In the genomic region with DNA sequence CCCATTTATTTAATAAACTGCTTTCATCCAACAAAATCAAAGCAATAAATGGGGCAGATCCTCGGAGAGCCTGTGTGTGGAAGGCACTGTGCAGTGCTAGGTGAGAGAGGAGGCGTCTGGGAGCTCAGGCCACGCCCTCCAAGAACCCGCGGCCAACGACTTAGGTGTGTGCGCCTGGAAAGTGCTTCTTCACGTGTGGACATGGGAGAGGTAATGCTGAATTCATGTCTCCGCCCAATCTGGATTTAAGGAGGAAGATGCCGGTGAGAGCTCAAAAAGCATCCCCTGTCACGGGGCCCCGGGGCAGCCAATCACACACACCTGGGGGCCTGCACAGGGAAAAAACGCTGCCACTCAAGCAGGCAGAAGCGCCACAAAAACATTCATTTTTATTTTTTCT, we compare ENCODE assay signal across 12 cellular contexts.
A peak's percentile ranks its signal among the peaks of the same experiment; 100 is the strongest.
DNase-seq lines count a peak whose midpoint lies in the region; ATAC-seq and TF ChIP-seq lines count a peak whose summit lies in the region.
"Had no signal": no experiment of that assay in that cellular context is flagged by ENCODE, and none has a peak within 500 bp of the region (broad histone marks: within the 10 kb centered on the region; RNA-seq: fewer than 3 reads in every experiment).

No MANE protein-coding gene starts in this region.

- intact Hi-C loops in CD4-positive, alpha-beta memory T cell (cut with micrococcal nuclease), result no loop called here
- intact Hi-C loops in activated T-helper 2 cell treated with anti-CD3 and anti-CD28 coated beads, Interferon-gamma antibody, Interleukin-2, Interleukin-4, amounts not matched to agents 10 μg/mL and 5 μg/mL and 100 μg/mL, durations not matched to agents 14 hours and 24 hours and 36 hours (cut with micrococcal nuclease), result no loop called here
- intact Hi-C loops in mucosa of descending colon (cut with DNase I, micrococcal nuclease), result no loop called here

- POLR2A ChIA-PET in CD4-positive, alpha-beta memory T cell (lab: Charles Lee; ENCODE audit: partially characterized antibody), result interaction anchor here (1.0 to 3.5 kb wide), 7 partner anchors 35 to 78 kb away, joined by 3 to 20 read pairs (median 6); partner anchors contain the start of gene HDAC4

- H3K27ac Mint-ChIP-seq in CD4-positive, alpha-beta memory T cell, result peak overlapping the region; percentile 77 to 98 (median 97)
- peak overlapping the region; percentile 88 for H3K27ac Mint-ChIP-seq in activated T-helper 2 cell treated with anti-CD3 and anti-CD28 coated beads, Interferon-gamma antibody, Interleukin-2, Interleukin-4, amounts not matched to agents 10 μg/mL and 5 μg/mL and 100 μg/mL, durations not matched to agents 14 hours and 24 hours and 36 hours

- peak overlapping the region; percentile 79; the same call in 1 of the 2 replicates for H3K27ac ChIP-seq in BLaER1
- no peak overlapping the region for H3K27ac ChIP-seq in CD4-positive, alpha-beta memory T cell (ENCODE audit: low read depth, low read length)

- ATAC-seq in mucosa of descending colon, result peak; percentile 46

- peak overlapping the region; percentile 70 for H3K4me2 ChIP-seq in BLaER1

- H3K4me3 ChIP-seq in BLaER1 (no peak overlapping the region), mucosa of descending colon (no peak overlapping the region)
- no peak overlapping the region for H3K4me3 ChIP-seq in CD4-positive, alpha-beta memory T cell (ENCODE audit: low read length in 2 of 2)

- no peaks in the 10 kb centered on the region for H3K27me3 ChIP-seq in BLaER1
- H3K27me3 ChIP-seq in CD4-positive, alpha-beta memory T cell (ENCODE audit: insufficient read depth, low read length), result no peaks in the 10 kb centered on the region

- peaks cover 23% of the 10 kb centered on the region for H3K9me3 ChIP-seq in BLaER1
- no peaks in the 10 kb centered on the region for H3K9me3 ChIP-seq in CD4-positive, alpha-beta memory T cell (ENCODE audit: control insufficient read depth in 1 of 2, low read length in 2 of 2)
- no peaks in the 10 kb centered on the region for H3K9me3 ChIP-seq in mucosa of descending colon

- H3K36me3 Mint-ChIP-seq in CD4-positive, alpha-beta memory T cell, result peaks cover 3 to 7% of the 10 kb centered on the region in 2 donors
- peaks cover 31% of the 10 kb centered on the region for H3K36me3 Mint-ChIP-seq in activated T-helper 2 cell treated with anti-CD3 and anti-CD28 coated beads, Interferon-gamma antibody, Interleukin-2, Interleukin-4, amounts not matched to agents 10 μg/mL and 5 μg/mL and 100 μg/mL, durations not matched to agents 14 hours and 24 hours and 36 hours (ENCODE audit: low read depth)

- H3K4me3 Mint-ChIP-seq in CD4-positive, alpha-beta memory T cell, result no peak overlapping the region
- no peak overlapping the region for H3K4me3 Mint-ChIP-seq in activated T-helper 2 cell treated with anti-CD3 and anti-CD28 coated beads, Interferon-gamma antibody, Interleukin-2, Interleukin-4, amounts not matched to agents 10 μg/mL and 5 μg/mL and 100 μg/mL, durations not matched to agents 14 hours and 24 hours and 36 hours (ENCODE audit: low read depth)

- CTCF ChIA-PET in CD4-positive, alpha-beta memory T cell (lab: Charles Lee; ENCODE audit: partially characterized antibody), result interaction anchor here (1.4 to 2.8 kb wide), 3 partner anchors 19 to 75 kb away, joined by 3 to 16 read pairs (median 3); no protein-coding TSS in a partner anchor

- H4K20me1 ChIP-seq in BLaER1, result peaks cover 20% of the 10 kb centered on the region

- no peak for DNase-seq in CD4-positive, alpha-beta memory T cell
- no peak for DNase-seq in activated T-helper 2 cell treated with anti-CD3 and anti-CD28 coated beads, Interferon-gamma antibody, Interleukin-2, Interleukin-4, amounts not matched to agents 10 μg/mL and 5 μg/mL and 100 μg/mL, durations not matched to agents 14 hours and 24 hours and 36 hours (ENCODE audit: low spot score)
- DNase-seq in mucosa of descending colon, result peak in 2 of 3 donors; percentile 61 to 69
- no peak for DNase-seq in NCI-H146 treated with DMSO at 0.1 percent for 48 hours (lab: John Stamatoyannopoulos, UW; ENCODE audit: unreplicated experiment)
- no peak for DNase-seq in NCI-H2029 treated with DMSO at 0.1 percent for 48 hours (lab: John Stamatoyannopoulos, UW)
- DNase-seq in globus pallidus (ENCODE audit: low spot score), result no peak
- DNase-seq: activated CD4-positive, CD25-positive, alpha-beta regulatory T cell; activated gamma-delta T cell treated with Interleukin-2 at 50 U/mL for 16 hours; caudate nucleus; NCI-H2029; stimulated activated CD4-positive, alpha-beta T cell treated with anti-CD3 and anti-CD28 coated beads, Interleukin-2, amount 100 ng/mL, for 24 hours had no signal

- H3K9me3 Mint-ChIP-seq in CD4-positive, alpha-beta memory T cell, result peaks cover 0 to 4% (median 0%) of the 10 kb centered on the region in 8 donors
- H3K9me3 Mint-ChIP-seq in activated T-helper 2 cell treated with anti-CD3 and anti-CD28 coated beads, Interferon-gamma antibody, Interleukin-2, Interleukin-4, amounts not matched to agents 10 μg/mL and 5 μg/mL and 100 μg/mL, durations not matched to agents 14 hours and 24 hours and 36 hours, result no peaks in the 10 kb centered on the region

- no peak overlapping the region for H3K9ac ChIP-seq in BLaER1

- H3K36me3 ChIP-seq in BLaER1 (peaks cover 18% of the 10 kb centered on the region; the same call in 1 of the 2 replicates), mucosa of descending colon (ENCODE audit: low read depth) (no peaks in the 10 kb centered on the region)
- H3K36me3 ChIP-seq in CD4-positive, alpha-beta memory T cell (ENCODE audit: insufficient read depth, low read length), result no peaks in the 10 kb centered on the region

- peaks cover 50 to 85% (median 70%) of the 10 kb centered on the region in 4 donors for H3K4me1 Mint-ChIP-seq in CD4-positive, alpha-beta memory T cell
- H3K4me1 Mint-ChIP-seq in activated T-helper 2 cell treated with anti-CD3 and anti-CD28 coated beads, Interferon-gamma antibody, Interleukin-2, Interleukin-4, amounts not matched to agents 10 μg/mL and 5 μg/mL and 100 μg/mL, durations not matched to agents 14 hours and 24 hours and 36 hours (ENCODE audit: low read depth), result peaks cover 81% of the 10 kb centered on the region

- no peak for TF ChIP-seq CTCF in mucosa of descending colon (IDR thresholded peaks at IDR 0.05)

- H3K4me1 ChIP-seq in BLaER1 (peaks cover 86% of the 10 kb centered on the region), mucosa of descending colon (ENCODE audit: low read depth) (peaks cover 35% of the 10 kb centered on the region)
- peaks cover 75% of the 10 kb centered on the region for H3K4me1 ChIP-seq in CD4-positive, alpha-beta memory T cell (ENCODE audit: insufficient read depth, low read length)

- H3K27me3 Mint-ChIP-seq in CD4-positive, alpha-beta memory T cell, result no peaks in the 10 kb centered on the region
- no peaks in the 10 kb centered on the region for H3K27me3 Mint-ChIP-seq in activated T-helper 2 cell treated with anti-CD3 and anti-CD28 coated beads, Interferon-gamma antibody, Interleukin-2, Interleukin-4, amounts not matched to agents 10 μg/mL and 5 μg/mL and 100 μg/mL, durations not matched to agents 14 hours and 24 hours and 36 hours (ENCODE audit: low read depth)

Comparison
In these comparisons a context has a peak if more than half of its experiments do, and no peak if none do; other contexts are left out.
1. DNase-seq: peak in mucosa of descending colon (2 of 3); none in CD4-positive, alpha-beta memory T cell (0 of 5), activated T-helper 2 cell treated with anti-CD3 and anti-CD28 coated beads, Interferon-gamma antibody, Interleukin-2, Interleukin-4, amounts not matched to agents 10 μg/mL and 5 μg/mL and 100 μg/mL, durations not matched to agents 14 hours and 24 hours and 36 hours (single experiment), NCI-H146 treated with DMSO at 0.1 percent for 48 hours (single experiment), NCI-H2029 treated with DMSO at 0.1 percent for 48 hours (single experiment) and globus pallidus (single experiment).